Comparison of ENCODE assay signal across 16 cellular contexts in the genomic region with DNA sequence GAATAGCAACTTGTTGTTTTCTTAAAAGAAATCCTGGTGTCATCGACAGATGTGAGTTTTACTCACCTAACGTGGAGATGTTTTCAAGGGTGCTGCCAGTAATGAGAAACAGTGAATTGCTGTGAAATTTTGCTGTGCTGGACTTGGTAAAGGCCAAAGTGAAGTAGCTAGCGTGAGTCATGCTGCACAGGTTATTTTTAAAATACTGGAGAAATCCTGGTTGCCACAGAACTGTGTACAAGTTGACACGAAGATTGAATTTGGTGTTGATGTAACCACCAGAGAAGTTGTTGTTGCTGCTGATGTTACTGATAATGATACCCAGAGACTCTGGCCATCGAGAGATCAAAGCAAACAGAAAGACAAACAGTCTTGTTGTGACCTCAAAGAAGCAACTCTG.
DNase-seq lines count a peak whose midpoint lies in the region; ATAC-seq, FAIRE-seq and TF ChIP-seq lines count a peak whose summit lies in the region.
"Had no signal": no experiment of that assay in that cellular context is flagged by ENCODE, and none has a peak within 500 bp of the region (broad histone marks: within the 10 kb centered on the region; RNA-seq: fewer than 3 reads in every experiment).

No MANE protein-coding gene starts in this region.

- no peak overlapping the region for H3K9ac ChIP-seq in IMR-90 (ENCODE audit: low read depth, low read length)
- no peak overlapping the region for H3K9ac ChIP-seq in H9 (ENCODE audit: extremely low read depth, insufficient read length, low read length)
- H3K9ac ChIP-seq: BLaER1 treated with 17β-estradiol and CSF1 and Interleukin-3, amounts not matched to agents 10 nM and 100 nM had no signal

- H3K79me1 ChIP-seq in IMR-90 (ENCODE audit: low read depth in 1 of 2, low read length in 2 of 2), result no peaks in the 10 kb centered on the region
- H3K79me1 ChIP-seq in H9 (ENCODE audit: insufficient read depth, low read depth, low read length, poor library complexity, severe bottlenecking), result no peaks in the 10 kb centered on the region

- no TSS peak for BruUV-seq in IMR-90 (replicated peaks; lab: Mats Ljungman, UMichigan)

- no peak overlapping the region for H2BK12ac ChIP-seq in H9 (ENCODE audit: insufficient read length, low read depth, low read length)

- no peak for FAIRE-seq in bronchial epithelial cell (lab: Jason Lieb, UNC)
- FAIRE-seq: GM18507 had no signal

- H3K36me3 ChIP-seq in IMR-90 (ENCODE audit: control insufficient read depth, insufficient read depth, low read length) (no peaks in the 10 kb centered on the region), bronchial epithelial cell (ENCODE audit: control insufficient read depth, insufficient read depth, low read length) (no peaks in the 10 kb centered on the region), hepatocyte (replicated peaks; ENCODE audit: insufficient read depth, low read depth) (no peaks in the 10 kb centered on the region)
- H3K36me3 ChIP-seq: BLaER1 treated with 17β-estradiol and CSF1 and Interleukin-3, amounts not matched to agents 10 nM and 100 nM; HAP-1; Peyer's patch had no signal

- H3K18ac ChIP-seq in IMR-90 (ENCODE audit: low read depth, low read length), result no peak overlapping the region
- no peak overlapping the region for H3K18ac ChIP-seq in H9 (ENCODE audit: insufficient read length, low read depth, low read length)

- H3K27me3 ChIP-seq in IMR-90 (ENCODE audit: control insufficient read depth, insufficient read depth, low read length) (no peaks in the 10 kb centered on the region), bronchial epithelial cell (ENCODE audit: control insufficient read depth, insufficient read depth, low read length) (no peaks in the 10 kb centered on the region), hepatocyte (no peaks in the 10 kb centered on the region), H9 (ENCODE audit: insufficient read depth, low read length) (no peaks in the 10 kb centered on the region)
- H3K27me3 ChIP-seq: BLaER1 treated with 17β-estradiol and CSF1 and Interleukin-3, amounts not matched to agents 10 nM and 100 nM; Peyer's patch had no signal

- DNase-seq in AG20443 (ENCODE audit: low spot score) (peak; percentile 22), IMR-90 (peak; percentile 35), bronchial epithelial cell (ENCODE audit: low read depth) (peak; percentile 13), hepatocyte (ENCODE audit: low spot score) (peak; percentile 14), H9 (no peak), glutamatergic neuron (no peak), NCI-H2196 (lab: John Stamatoyannopoulos, UW; ENCODE audit: unreplicated experiment) (no peak)
- DNase-seq: KBM-7, NCI-H1105 treated with DMSO at 0.1 percent for 48 hours, NCI-H187 treated with DMSO at 0.1 percent for 48 hours, NCI-H774, Peyer's patch, SHP77 treated with DMSO at 0.1 percent for 48 hours had no signal

- H3K9me3 ChIP-seq in IMR-90 (ENCODE audit: control insufficient read depth, insufficient read depth, low read length), result no peaks in the 10 kb centered on the region
- H3K9me3 ChIP-seq in hepatocyte (ENCODE audit: low read depth), result no peaks in the 10 kb centered on the region
- no peaks in the 10 kb centered on the region for H3K9me3 ChIP-seq in H9 (ENCODE audit: control insufficient read depth, low read depth, low read length)
- H3K9me3 ChIP-seq: BLaER1 treated with 17β-estradiol and CSF1 and Interleukin-3, amounts not matched to agents 10 nM and 100 nM; HAP-1; Peyer's patch had no signal

- H3K4me1 Mint-ChIP-seq in H9 (peaks cover 0 to 3% of the 10 kb centered on the region in 2 experiments; a peak in 2 of 4 replicates), glutamatergic neuron (ENCODE audit: low read depth, unreplicated experiment) (no peaks in the 10 kb centered on the region)

- H3K27ac ChIP-seq in IMR-90 (ENCODE audit: insufficient read depth, low read length) (no peak overlapping the region), hepatocyte (no peak overlapping the region), H9 (ENCODE audit: insufficient read length, low read depth, low read length) (no peak overlapping the region)
- H3K27ac ChIP-seq: BLaER1 treated with 17β-estradiol and CSF1 and Interleukin-3, amounts not matched to agents 10 nM and 100 nM; Peyer's patch had no signal

- CTCF ChIA-PET in IMR-90 (lab: Yijun Ruan, JAX), result interaction anchor here (0.7 kb wide), 1 partner anchor 26 kb away, joined by 5 read pairs; no protein-coding TSS in a partner anchor

- no peak overlapping the region for H3K4ac ChIP-seq in IMR-90 (ENCODE audit: low read depth, low read length)
- H3K4ac ChIP-seq in H9 (ENCODE audit: low read depth, low read length), result no peak overlapping the region

- H2BK15ac ChIP-seq in IMR-90 (ENCODE audit: low read depth, low read length) (no peak overlapping the region), H9 (ENCODE audit: low read depth, low read length) (no peak overlapping the region)

- no peak overlapping the region for H3K4me3 Mint-ChIP-seq in H9
- H3K4me3 Mint-ChIP-seq in glutamatergic neuron (ENCODE audit: unreplicated experiment), result no peak overlapping the region

- ATAC-seq in IMR-90 (ENCODE audit: low read depth), result peak; percentile 46; the same call in 1 of the 2 replicates

- POLR2A ChIA-PET in IMR-90 (lab: Charles Lee; ENCODE audit: unreplicated experiment), result no interaction called here

- no peaks in the 10 kb centered on the region for H3K9me2 ChIP-seq in hepatocyte (replicated peaks; ENCODE audit: insufficient read depth)

- no peak overlapping the region for H4K5ac ChIP-seq in IMR-90 (ENCODE audit: low read depth, low read length)
- no peak overlapping the region for H4K5ac ChIP-seq in H9 (ENCODE audit: insufficient read length, low read depth, low read length)

- H2BK120ac ChIP-seq in IMR-90 (ENCODE audit: low read depth, low read length) (no peak overlapping the region), H9 (ENCODE audit: low read depth, low read length, poor library complexity, severe bottlenecking) (no peak overlapping the region)

- no peaks in the 10 kb centered on the region for H3K23me2 ChIP-seq in H9 (ENCODE audit: insufficient read length, low read depth, low read length, poor library complexity, severe bottlenecking)

- no peak overlapping the region for H2AK9ac ChIP-seq in IMR-90 (replicated peaks; ENCODE audit: low read depth, low read length, poor library complexity)

- H4K91ac ChIP-seq in IMR-90 (ENCODE audit: insufficient read depth, low read depth, low read length) (no peak overlapping the region), H9 (ENCODE audit: insufficient read length, low read depth, low read length) (no peak overlapping the region)

- H3K36me3 Mint-ChIP-seq in H9 (ENCODE audit: insufficient read depth in 1 of 3, low read depth in 3 of 3) (peaks cover 0 to 2% (median 0%) of the 10 kb centered on the region in 3 experiments; a peak in 1 of 7 replicates), glutamatergic neuron (ENCODE audit: unreplicated experiment) (no peaks in the 10 kb centered on the region)

- no peak overlapping the region for H3K27ac Mint-ChIP-seq in H9
- no peak overlapping the region for H3K27ac Mint-ChIP-seq in glutamatergic neuron (ENCODE audit: unreplicated experiment)

- no peak overlapping the region for H2BK20ac ChIP-seq in IMR-90 (ENCODE audit: low read depth, low read length)
- H2BK20ac ChIP-seq in H9 (ENCODE audit: low read depth, low read length, poor library complexity, severe bottlenecking), result no peak overlapping the region

- 53% methylated on average over 2 of the region's 5 CpGs; no CpG with 5 or more reads in 1 of the 2 experiments for WGBS in IMR-90 (ENCODE audit: extremely low coverage in 2 of 2, insufficient read length in 1 of 2), 2 experiments
- whole genome bisulfite sequencing in hepatocyte (ENCODE audit: low lambda C conversion rate, missing lambda C conversion rate), result 48% methylated on average over 5 of the region's 5 CpGs
- no CpG with 5 or more reads among the region's 5 CpGs for WGBS in H9 (ENCODE audit: extremely low coverage, insufficient read length, low lambda C conversion rate)

- dilution Hi-C loops in IMR-90 (cut with HindIII; ENCODE audit: low sequenced_read_pairs, unreplicated experiment), result no loop called here

- intact Hi-C loops in IMR-90 (cut with micrococcal nuclease), result no loop called here

- peak overlapping the region; percentile 15; the same call in 1 of the 2 replicates for H3K4me2 ChIP-seq in IMR-90 (ENCODE audit: low read depth, low read length)
- H3K4me2 ChIP-seq in hepatocyte, result no peak overlapping the region
- H3K4me2 ChIP-seq in H9 (ENCODE audit: insufficient read depth, insufficient read length, low read length), result no peak overlapping the region
- H3K4me2 ChIP-seq: BLaER1 treated with 17β-estradiol and CSF1 and Interleukin-3, amounts not matched to agents 10 nM and 100 nM had no signal

- no peaks in the 10 kb centered on the region for H3K27me3 Mint-ChIP-seq in H9 (ENCODE audit: low read depth)
- no peaks in the 10 kb centered on the region for H3K27me3 Mint-ChIP-seq in glutamatergic neuron (ENCODE audit: unreplicated experiment)

- no peaks in the 10 kb centered on the region; a peak in 2 of 5 replicates for H3K9me3 Mint-ChIP-seq in H9
- H3K9me3 Mint-ChIP-seq in glutamatergic neuron (ENCODE audit: unreplicated experiment), result peaks cover 3% of the 10 kb centered on the region

- H3K79me2 ChIP-seq in hepatocyte (no peaks in the 10 kb centered on the region), H9 (ENCODE audit: insufficient read depth, low read length) (no peaks in the 10 kb centered on the region)

- no peak overlapping the region for H3T11ph ChIP-seq in H9 (ENCODE audit: low read length)

- H4K20me1 ChIP-seq in IMR-90 (ENCODE audit: insufficient read depth, low read length) (no peaks in the 10 kb centered on the region), hepatocyte (ENCODE audit: insufficient read depth, poor library complexity, severe bottlenecking) (no peaks in the 10 kb centered on the region), H9 (ENCODE audit: control insufficient read depth, insufficient read depth, insufficient read length) (no peaks in the 10 kb centered on the region)
- H4K20me1 ChIP-seq: BLaER1 treated with 17β-estradiol and CSF1 and Interleukin-3, amounts not matched to agents 10 nM and 100 nM had no signal

- H4K8ac ChIP-seq in IMR-90 (ENCODE audit: low read depth in 2 of 2, low read length in 2 of 2) (no peak overlapping the region), H9 (replicated peaks; ENCODE audit: insufficient read length, low read depth, low read length) (no peak overlapping the region)

- no peak for TF ChIP-seq RAD21 in IMR-90 (IDR thresholded peaks at IDR 0.05; ENCODE audit: low read length)

- H3K9me1 ChIP-seq in IMR-90 (ENCODE audit: insufficient read depth, low read length), result no peaks in the 10 kb centered on the region

- H2BK5ac ChIP-seq in IMR-90 (ENCODE audit: low read depth, low read length, poor library complexity, severe bottlenecking), result no peak overlapping the region
- H2BK5ac ChIP-seq in H9 (ENCODE audit: insufficient read length, low read length), result no peak overlapping the region

- H3K23ac ChIP-seq in IMR-90 (ENCODE audit: low read depth, low read length) (no peak overlapping the region), H9 (ENCODE audit: insufficient read length, low read depth, low read length) (no peak overlapping the region)

- no peak for TF ChIP-seq POLR2A in IMR-90 (IDR thresholded peaks at IDR 0.05; ENCODE audit: low read depth, low read length)

- H2AK5ac ChIP-seq in IMR-90 (ENCODE audit: low read depth, low read length) (no peak overlapping the region), H9 (ENCODE audit: insufficient read length, low read length) (no peak overlapping the region)

- H2AFZ ChIP-seq in IMR-90 (replicated peaks; ENCODE audit: low read length, poor library complexity) (no peak overlapping the region), hepatocyte (no peak overlapping the region), H9 (ENCODE audit: low read length) (no peak overlapping the region)

- H3K14ac ChIP-seq in IMR-90 (replicated peaks; ENCODE audit: low read depth, low read length), result no peak overlapping the region
- no peak overlapping the region for H3K14ac ChIP-seq in H9 (ENCODE audit: insufficient read depth, low read length)

- H3K4me1 ChIP-seq in IMR-90 (ENCODE audit: control insufficient read depth, insufficient read depth, low read length) (no peaks in the 10 kb centered on the region), hepatocyte (ENCODE audit: insufficient read depth) (peaks cover 2% of the 10 kb centered on the region), H9 (ENCODE audit: insufficient read depth, low read length) (no peaks in the 10 kb centered on the region)
- H3K4me1 ChIP-seq: HAP-1, Peyer's patch had no signal

- H3K4me3 ChIP-seq in IMR-90 (ENCODE audit: insufficient read depth, low read depth, low read length) (no peak overlapping the region), bronchial epithelial cell (ENCODE audit: low read depth, low read length) (no peak overlapping the region), hepatocyte (no peak overlapping the region)
- H3K4me3 ChIP-seq: BLaER1 treated with 17β-estradiol and CSF1 and Interleukin-3, amounts not matched to agents 10 nM and 100 nM; HAP-1; Peyer's patch had no signal

- H3K56ac ChIP-seq in IMR-90 (ENCODE audit: extremely low read depth, insufficient read depth, low read length), result no peak overlapping the region
- H3K56ac ChIP-seq in H9 (ENCODE audit: insufficient read length, low read depth, low read length), result no peak overlapping the region

- in situ Hi-C loops in IMR-90 (cut with MboI; ENCODE audit: low sequenced_read_pairs), result no loop called here

- TF ChIP-seq CTCF in IMR-90 (conservative IDR thresholded peaks at IDR 0.05; ENCODE audit: low read depth, low read length) (no peak), bronchial epithelial cell (IDR thresholded peaks at IDR 0.05; ENCODE audit: insufficient read depth, low read length, severe bottlenecking) (no peak), hepatocyte (IDR thresholded peaks at IDR 0.05; ENCODE audit: poor library complexity) (no peak), H9 (conservative IDR thresholded peaks at IDR 0.05) (no peak), glutamatergic neuron (IDR thresholded peaks at IDR 0.05; ENCODE audit: partially characterized antibody, unreplicated experiment) (no peak)

Comparison
In these comparisons a context has a peak if more than half of its experiments do, and no peak if none do; other contexts are left out.
1. DNase-seq: peak in AG20443 (single experiment), IMR-90 (single experiment), bronchial epithelial cell (single experiment) and hepatocyte (single experiment); none in H9 (single experiment), glutamatergic neuron (single experiment) and NCI-H2196 (single experiment).